ENCODE assay signal across 18 cellular contexts in genomic region chr2:99598435-99598834, GRCh38.
DNase-seq lines count a peak whose midpoint lies in the region; ATAC-seq and TF ChIP-seq lines count a peak whose summit lies in the region.
"Had no signal": no experiment of that assay in that cellular context is flagged by ENCODE, and none has a peak within 500 bp of the region (broad histone marks: within the 10 kb centered on the region; RNA-seq: fewer than 3 reads in every experiment).

No MANE protein-coding gene starts in this region.

- peak; percentile 77 for DNase-seq in Ammon's horn (ENCODE audit: low spot score)
- DNase-seq in NB4 (ENCODE audit: low read depth), result peak; percentile 15
- DNase-seq in iPS-NIHi7 (ENCODE audit: extremely low spot score), result peak; percentile 38
- DNase-seq in osteocyte (ENCODE audit: extremely low spot score, unreplicated experiment), result no peak
- DNase-seq in NCI-H82 treated with DMSO at 0.1 percent for 48 hours (lab: John Stamatoyannopoulos, UW; ENCODE audit: unreplicated experiment), result no peak
- DNase-seq in NCI-H748 (lab: John Stamatoyannopoulos, UW; ENCODE audit: unreplicated experiment), result no peak
- DNase-seq in activated T-cell treated with anti-CD3 and anti-CD28 coated beads, Interleukin-2, amount 50 U/mL, for 72 hours, result no peak
- DNase-seq: Caco-2, DMS153, EL, NCI-H1417, NCI-H187 treated with DMSO at 0.1 percent for 48 hours, NCI-H2171 treated with DMSO at 0.1 percent for 48 hours, NCI-H446 treated with DMSO at 0.1 percent for 48 hours, NCI-H748 treated with DMSO at 0.1 percent for 48 hours, PC-3, SJCRH30 had no signal

- TF ChIP-seq POLR2A in NB4 (IDR thresholded peaks at IDR 0.05; ENCODE audit: extremely low read depth, insufficient read length), result no peak

- ATAC-seq in activated T-cell treated with anti-CD3 and anti-CD28 coated beads, Interleukin-2, amount 50 U/mL, for 72 hours (replicated peaks in 1 of 2), result no peak
- ATAC-seq: PC-3 had no signal

- TF ChIP-seq CTCF in NB4 (IDR thresholded peaks at IDR 0.05; ENCODE audit: low read depth, low read length) (no peak), osteocyte (IDR thresholded peaks at IDR 0.05) (no peak)

- H3K9me3 Mint-ChIP-seq in osteocyte (ENCODE audit: unreplicated experiment), result no peaks in the 10 kb centered on the region
- no peaks in the 10 kb centered on the region for H3K9me3 Mint-ChIP-seq in activated T-cell treated with anti-CD3 and anti-CD28 coated beads, Interleukin-2, amount 50 U/mL, for 72 hours

- H3K4me1 Mint-ChIP-seq in osteocyte (ENCODE audit: unreplicated experiment), result peaks cover 32% of the 10 kb centered on the region
- no peaks in the 10 kb centered on the region for H3K4me1 Mint-ChIP-seq in activated T-cell treated with anti-CD3 and anti-CD28 coated beads, Interleukin-2, amount 50 U/mL, for 72 hours (ENCODE audit: low read depth)

- peak overlapping the region; percentile 28 for H3K27ac Mint-ChIP-seq in osteocyte (ENCODE audit: unreplicated experiment)
- no peak overlapping the region for H3K27ac Mint-ChIP-seq in activated T-cell treated with anti-CD3 and anti-CD28 coated beads, Interleukin-2, amount 50 U/mL, for 72 hours

- no peak overlapping the region for H3K4me3 Mint-ChIP-seq in osteocyte (ENCODE audit: unreplicated experiment)
- H3K4me3 Mint-ChIP-seq in activated T-cell treated with anti-CD3 and anti-CD28 coated beads, Interleukin-2, amount 50 U/mL, for 72 hours, result no peak overlapping the region

- no peaks in the 10 kb centered on the region for H3K27me3 Mint-ChIP-seq in osteocyte (ENCODE audit: unreplicated experiment)
- H3K27me3 Mint-ChIP-seq in activated T-cell treated with anti-CD3 and anti-CD28 coated beads, Interleukin-2, amount 50 U/mL, for 72 hours (ENCODE audit: low read depth), result no peaks in the 10 kb centered on the region

- peaks cover 44% of the 10 kb centered on the region for H3K36me3 Mint-ChIP-seq in osteocyte (ENCODE audit: unreplicated experiment)
- no peaks in the 10 kb centered on the region for H3K36me3 Mint-ChIP-seq in activated T-cell treated with anti-CD3 and anti-CD28 coated beads, Interleukin-2, amount 50 U/mL, for 72 hours (ENCODE audit: insufficient read depth in 2 of 2)

- no peak overlapping the region for H3K4me3 ChIP-seq in NB4 (ENCODE audit: low read depth, low read length)
- H3K4me3 ChIP-seq: HAP-1, SJCRH30 had no signal

Comparison
In these comparisons a context has a peak if more than half of its experiments do, and no peak if none do; other contexts are left out.
1. DNase-seq: peak in Ammon's horn (single experiment), NB4 (single experiment) and iPS-NIHi7 (single experiment); none in osteocyte (single experiment), NCI-H82 treated with DMSO at 0.1 percent for 48 hours (single experiment), NCI-H748 (single experiment) and activated T-cell treated with anti-CD3 and anti-CD28 coated beads, Interleukin-2, amount 50 U/mL, for 72 hours (0 of 2).